20 cellular contexts compared by ENCODE assay signal in the genomic region with DNA sequence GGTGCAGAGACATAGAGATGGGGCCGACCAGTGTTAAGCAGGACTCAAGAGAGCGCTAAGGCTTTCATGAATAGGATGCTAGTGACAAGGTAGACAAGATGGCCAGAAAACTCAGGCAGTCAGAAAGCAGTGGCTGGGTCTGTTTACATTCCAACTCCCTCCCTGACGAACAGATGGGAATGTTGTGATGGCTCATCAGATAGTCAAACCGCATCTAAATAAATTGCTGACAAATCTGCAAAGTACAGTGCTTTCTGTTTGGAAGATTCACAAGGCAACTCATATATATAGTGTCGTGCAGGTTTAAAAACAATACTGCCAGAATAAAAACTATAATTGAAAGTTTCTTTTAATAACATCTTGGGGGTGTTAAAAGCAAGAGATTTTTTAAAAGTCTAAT.
"Had no signal": no experiment of that assay in that cellular context is flagged by ENCODE, and none has a peak within 500 bp of the region (broad histone marks: within the 10 kb centered on the region; RNA-seq: fewer than 3 reads in every experiment).

No MANE protein-coding gene starts in this region.

- H3K4me1 ChIP-seq: ascending aorta, left lung, pancreas had no signal

- DNase-seq: activated CD4-positive, alpha-beta T cell treated with anti-CD3 and anti-CD28 coated beads, Interleukin-2, amount 50 U/mL, for 1 hour; activated CD4-positive, CD25-positive, alpha-beta regulatory T cell treated with anti-CD3 and anti-CD28 coated beads, Interleukin-2, amount 50 U/mL, for 72 hours; activated T-cell treated with anti-CD3 and anti-CD28 coated beads, Interleukin-2, amount 50 U/mL, for 1 hour; central memory CD4-positive, alpha-beta T cell; foreskin melanocyte; kidney glomerular epithelial cell; left lung; pancreas; right cardiac atrium; stimulated activated CD4-positive, alpha-beta T cell treated with anti-CD3 and anti-CD28 coated beads, Interleukin-1b, Interleukin-23, amount 100 ng/mL, for 48 hours; substantia nigra; T-helper 1 cell; WERI-Rb-1 had no signal

- H3K27me3 ChIP-seq: ascending aorta, left lung, neutrophil, thyroid gland had no signal

- FAIRE-seq: pancreas, TTC549 had no signal

- H3K4me3 ChIP-seq: ascending aorta, left lung, lung, pancreas, skin epidermis, thyroid gland had no signal

- ATAC-seq: activated naive CD4-positive, alpha-beta T cell treated with anti-CD3 and anti-CD28 coated beads, Interleukin-2, amount 50 U/mL, for 72 hours; left lung; pancreas; right cardiac atrium had no signal

- H3K36me3 ChIP-seq: ascending aorta, left lung, neutrophil, pancreas, thyroid gland, WERI-Rb-1 had no signal

- H3K27ac ChIP-seq: ascending aorta, left lung, neutrophil, pancreas, skin epidermis, WERI-Rb-1 had no signal

- H3K9me3 ChIP-seq: ascending aorta, left lung, neutrophil, pancreas, thyroid gland had no signal
